In genomic region chr17:72336026-72336803, GRCh38 we compare ENCODE assay signal across 21 cellular contexts.
A peak's percentile ranks its signal among the peaks of the same experiment; 100 is the strongest.
DNase-seq lines count a peak whose midpoint lies in the region; ATAC-seq, FAIRE-seq and TF ChIP-seq lines count a peak whose summit lies in the region.
"Had no signal": no experiment of that assay in that cellular context is flagged by ENCODE, and none has a peak within 500 bp of the region (broad histone marks: within the 10 kb centered on the region; RNA-seq: fewer than 3 reads in every experiment).

No MANE protein-coding gene starts in this region.

- H3K4me2 ChIP-seq in hepatocyte, result no peak overlapping the region

- H3K27me3 Mint-ChIP-seq in mesothelial cell of epicardium (ENCODE audit: low read depth), result no peaks in the 10 kb centered on the region
- H3K27me3 Mint-ChIP-seq in CD8-positive, alpha-beta memory T cell, result peaks cover 11 to 14% of the 10 kb centered on the region in 2 donors
- H3K27me3 Mint-ChIP-seq: activated CD4-positive, alpha-beta T cell treated with anti-CD3 and anti-CD28 coated beads, Interleukin-2, amount 10 ng/mL, durations not matched to agents 7 days and 5 days had no signal

- POLR2A ChIA-PET in CD8-positive, alpha-beta memory T cell (lab: Charles Lee), result no interaction called here

- H3K27ac Mint-ChIP-seq in mesothelial cell of epicardium, result peak overlapping the region; percentile 35
- H3K27ac Mint-ChIP-seq in CD8-positive, alpha-beta memory T cell, result no peak overlapping the region
- H3K27ac Mint-ChIP-seq: activated CD4-positive, alpha-beta T cell treated with anti-CD3 and anti-CD28 coated beads, Interleukin-2, amount 10 ng/mL, durations not matched to agents 7 days and 5 days; activated naive CD8-positive, alpha-beta T cell treated with anti-CD3 and anti-CD28 coated beads for 36 hours; activated T-cell treated with anti-CD3 and anti-CD28 coated beads, Interleukin-2, amount 50 U/mL, for 24 hours; nephron had no signal

- TF ChIP-seq CTCF in mesothelial cell of epicardium (IDR thresholded peaks at IDR 0.05; ENCODE audit: unreplicated experiment) (no peak), hepatocyte (IDR thresholded peaks at IDR 0.05; ENCODE audit: poor library complexity) (no peak)

- H3K27ac ChIP-seq in cingulate gyrus (ENCODE audit: low read depth, low read length) (peak overlapping the region; percentile 74), hepatocyte (no peak overlapping the region)
- H3K27ac ChIP-seq in CD8-positive, alpha-beta memory T cell (ENCODE audit: low read depth, low read length), result no peak overlapping the region
- H3K27ac ChIP-seq: sigmoid colon, tibial artery had no signal

- CTCF ChIA-PET in CD8-positive, alpha-beta memory T cell (lab: Charles Lee), result no interaction called here

- no peaks in the 10 kb centered on the region for H3K27me3 ChIP-seq in CD8-positive, alpha-beta memory T cell (ENCODE audit: insufficient read depth, low read length, poor library complexity, severe bottlenecking)
- H3K27me3 ChIP-seq in hepatocyte, result no peaks in the 10 kb centered on the region

- FAIRE-seq in HTR-8/SVneo (lab: Jason Lieb, UNC), result no peak
- FAIRE-seq: colon had no signal

- H3K9me2 ChIP-seq in hepatocyte (replicated peaks; ENCODE audit: insufficient read depth), result no peaks in the 10 kb centered on the region

- H2AFZ ChIP-seq in hepatocyte, result no peak overlapping the region

- H3K4me1 ChIP-seq in CD8-positive, alpha-beta memory T cell (ENCODE audit: insufficient read depth, low read length), result no peaks in the 10 kb centered on the region
- peaks cover 10% of the 10 kb centered on the region for H3K4me1 ChIP-seq in hepatocyte (ENCODE audit: insufficient read depth)

- no peaks in the 10 kb centered on the region for H3K36me3 ChIP-seq in CD8-positive, alpha-beta memory T cell (ENCODE audit: insufficient read depth, low read length)
- H3K36me3 ChIP-seq in hepatocyte (replicated peaks; ENCODE audit: insufficient read depth, low read depth), result no peaks in the 10 kb centered on the region
- H3K36me3 ChIP-seq: sigmoid colon, tibial artery had no signal

- no peaks in the 10 kb centered on the region for H4K20me1 ChIP-seq in hepatocyte (ENCODE audit: insufficient read depth, poor library complexity, severe bottlenecking)

- no peaks in the 10 kb centered on the region for H3K9me3 ChIP-seq in CD8-positive, alpha-beta memory T cell (ENCODE audit: low read length)
- no peaks in the 10 kb centered on the region for H3K9me3 ChIP-seq in hepatocyte (ENCODE audit: low read depth)
- H3K9me3 ChIP-seq: Caco-2, sigmoid colon, tibial artery had no signal

- H3K36me3 Mint-ChIP-seq in mesothelial cell of epicardium, result no peaks in the 10 kb centered on the region
- H3K36me3 Mint-ChIP-seq in CD8-positive, alpha-beta memory T cell, result no peaks in the 10 kb centered on the region
- H3K36me3 Mint-ChIP-seq: activated naive CD8-positive, alpha-beta T cell treated with anti-CD3 and anti-CD28 coated beads for 36 hours had no signal

- H3K9me3 Mint-ChIP-seq in mesothelial cell of epicardium, result no peaks in the 10 kb centered on the region
- peaks cover 0 to 15% (median 3%) of the 10 kb centered on the region in 5 donors for H3K9me3 Mint-ChIP-seq in CD8-positive, alpha-beta memory T cell
- H3K9me3 Mint-ChIP-seq: activated CD4-positive, alpha-beta T cell treated with anti-CD3 and anti-CD28 coated beads, Interleukin-2, amount 10 ng/mL, durations not matched to agents 7 days and 5 days; activated naive CD8-positive, alpha-beta T cell treated with anti-CD3 and anti-CD28 coated beads for 36 hours; activated T-cell treated with anti-CD3 and anti-CD28 coated beads, Interleukin-2, amount 50 U/mL, for 24 hours; nephron had no signal

- no peaks in the 10 kb centered on the region for H3K79me2 ChIP-seq in hepatocyte

- H3K4me3 ChIP-seq in CD8-positive, alpha-beta memory T cell (ENCODE audit: low read length), result no peak overlapping the region
- no peak overlapping the region for H3K4me3 ChIP-seq in hepatocyte
- H3K4me3 ChIP-seq: sigmoid colon, tibial artery had no signal

- peaks cover 52% of the 10 kb centered on the region for H3K4me1 Mint-ChIP-seq in mesothelial cell of epicardium
- no peaks in the 10 kb centered on the region for H3K4me1 Mint-ChIP-seq in CD8-positive, alpha-beta memory T cell
- H3K4me1 Mint-ChIP-seq: activated CD4-positive, alpha-beta T cell treated with anti-CD3 and anti-CD28 coated beads, Interleukin-2, amount 10 ng/mL, durations not matched to agents 7 days and 5 days; activated naive CD8-positive, alpha-beta T cell treated with anti-CD3 and anti-CD28 coated beads for 36 hours had no signal

- no peak overlapping the region for H3K4me3 Mint-ChIP-seq in mesothelial cell of epicardium
- no peak overlapping the region for H3K4me3 Mint-ChIP-seq in CD8-positive, alpha-beta memory T cell
- H3K4me3 Mint-ChIP-seq: activated CD4-positive, alpha-beta T cell treated with anti-CD3 and anti-CD28 coated beads, Interleukin-2, amount 10 ng/mL, durations not matched to agents 7 days and 5 days; activated naive CD8-positive, alpha-beta T cell treated with anti-CD3 and anti-CD28 coated beads for 36 hours; activated T-cell treated with anti-CD3 and anti-CD28 coated beads, Interleukin-2, amount 50 U/mL, for 24 hours; nephron had no signal

- no peak for ATAC-seq in HG03135 (IDR thresholded peaks at IDR 0.05; ENCODE audit: unreplicated experiment)
- ATAC-seq: left ventricle myocardium superior had no signal

- DNase-seq in DMS79 (lab: John Stamatoyannopoulos, UW), result peak; percentile 28
- peak; percentile 50 for DNase-seq in NCI-H1105 treated with DMSO at 0.1 percent for 48 hours (lab: John Stamatoyannopoulos, UW)
- DNase-seq in mesothelial cell of epicardium (ENCODE audit: low spot score in 2 of 2, unreplicated experiment in 2 of 2), result no peak
- no peak for DNase-seq in HTR-8/SVneo (ENCODE audit: insufficient read length, low spot score)
- DNase-seq in CD8-positive, alpha-beta memory T cell, result no peak
- no peak for DNase-seq in hepatocyte (ENCODE audit: low spot score)
- DNase-seq: activated CD4-positive, alpha-beta T cell treated with anti-CD3 and anti-CD28 coated beads, Interleukin-2, amount 10 ng/mL, durations not matched to agents 7 days and 5 days; activated naive CD8-positive, alpha-beta T cell treated with anti-CD3 and anti-CD28 coated beads for 36 hours; activated T-cell treated with anti-CD3 and anti-CD28 coated beads, Interleukin-2, amount 50 U/mL, for 24 hours; Caco-2; left ventricle myocardium superior; MV-4-11; NCI-H226; SIG-M5; sigmoid colon; stimulated activated CD4-positive, alpha-beta T cell treated with anti-CD3 and anti-CD28 coated beads, Interleukin-4, amount 100 ng/mL, for 24 hours; tibial artery had no signal

- WGBS in hepatocyte (ENCODE audit: low lambda C conversion rate, missing lambda C conversion rate), result 74% methylated on average over 11 of the region's 11 CpGs

Comparison
In these comparisons a context has a peak if more than half of its experiments do, and no peak if none do; other contexts are left out.
1. DNase-seq: peak in DMS79 (single experiment) and NCI-H1105 treated with DMSO at 0.1 percent for 48 hours (single experiment); none in mesothelial cell of epicardium (0 of 2), HTR-8/SVneo (single experiment), CD8-positive, alpha-beta memory T cell (0 of 5) and hepatocyte (single experiment).